8 cellular contexts compared by ENCODE assay signal in genomic region chr19:19776206-19777008, GRCh38. TPM values are rescaled to one million over a fixed set of nuclear protein-coding genes. Genes with fewer than 3 reads are reported as not detected.
DNase-seq lines count a peak whose midpoint lies in the region; TF ChIP-seq lines count a peak whose summit lies in the region.

No MANE protein-coding gene starts in this region.

- no peak for TF ChIP-seq CTCF in HFFc6 (IDR thresholded peaks at IDR 0.05)
- peak; percentile 55 for TF ChIP-seq CTCF in neutrophil (IDR thresholded peaks at IDR 0.05)

- peak overlapping the region; percentile 90 for H3K27ac Mint-ChIP-seq in HFFc6
- H3K27ac Mint-ChIP-seq in activated naive CD4-positive, alpha-beta T cell treated with anti-CD3 and anti-CD28 coated beads, Interleukin-2, amount 10 ng/mL, durations not matched to agents 7 days and 5 days: peak overlapping the region; percentile 90

- CTCF ChIA-PET in activated naive CD4-positive, alpha-beta T cell treated with anti-CD3 and anti-CD28 coated beads, Interleukin-2, amount 10 ng/mL, durations not matched to agents 7 days and 5 days (lab: Charles Lee): interaction anchor here (1.0 kb wide), 1 partner anchor 41 kb away, joined by 4 read pairs; no protein-coding TSS in a partner anchor

- peaks cover 57% of the 10 kb centered on the region for H3K36me3 Mint-ChIP-seq in HFFc6 (ENCODE audit: low read depth)
- peaks cover 42% of the 10 kb centered on the region for H3K36me3 Mint-ChIP-seq in activated naive CD4-positive, alpha-beta T cell treated with anti-CD3 and anti-CD28 coated beads, Interleukin-2, amount 10 ng/mL, durations not matched to agents 7 days and 5 days

- peak overlapping the region; percentile 68 to 89 for H3K4me3 ChIP-seq in neutrophil (ENCODE audit: low read depth in 1 of 2, low read length in 1 of 2)

- H3K9me3 Mint-ChIP-seq in HFFc6: peaks cover 25% of the 10 kb centered on the region
- H3K9me3 Mint-ChIP-seq in activated naive CD4-positive, alpha-beta T cell treated with anti-CD3 and anti-CD28 coated beads, Interleukin-2, amount 10 ng/mL, durations not matched to agents 7 days and 5 days: peaks cover 31% of the 10 kb centered on the region

- H3K27me3 ChIP-seq in neutrophil: no peaks in the 10 kb centered on the region

- DNase-seq in GM04504 (ENCODE audit: low read depth) (peak; percentile 97), HFFc6 (peak; percentile 99), NAMALWA (ENCODE audit: low spot score) (peak; percentile 97), SK-MEL-5 (ENCODE audit: low read depth, low spot score) (peak; percentile 96), germinal center (ENCODE audit: low spot score) (peak; percentile 92), substantia nigra (lab: John Stamatoyannopoulos, UW) (peak; percentile 65 to 100 (median 98))
- DNase-seq in activated naive CD4-positive, alpha-beta T cell treated with anti-CD3 and anti-CD28 coated beads, Interleukin-2, amount 10 ng/mL, durations not matched to agents 7 days and 5 days: peak; percentile 96

- H3K4me1 ChIP-seq in neutrophil (ENCODE audit: control insufficient read depth in 1 of 2, insufficient read depth in 1 of 2, low read depth in 1 of 2, low read length in 1 of 2): peaks cover 16 to 19% of the 10 kb centered on the region in 2 experiments

- H3K27ac ChIP-seq in neutrophil: peak overlapping the region; percentile 61
- H3K27ac ChIP-seq in substantia nigra (ENCODE audit: low read depth, low read length, poor library complexity, severe bottlenecking): peak overlapping the region; percentile 88

- H3K4me3 Mint-ChIP-seq in HFFc6: peak overlapping the region; percentile 99
- peak overlapping the region; percentile 94 for H3K4me3 Mint-ChIP-seq in activated naive CD4-positive, alpha-beta T cell treated with anti-CD3 and anti-CD28 coated beads, Interleukin-2, amount 10 ng/mL, durations not matched to agents 7 days and 5 days

- in situ Hi-C loops in SK-MEL-5 (cut with HindIII; ENCODE audit: low pct_unique_long_range_greater_than_20kb, low sequenced_read_pairs): no loop called here

- H3K4me1 Mint-ChIP-seq in HFFc6 (ENCODE audit: low read depth): peaks cover 19% of the 10 kb centered on the region
- peaks cover 40% of the 10 kb centered on the region for H3K4me1 Mint-ChIP-seq in activated naive CD4-positive, alpha-beta T cell treated with anti-CD3 and anti-CD28 coated beads, Interleukin-2, amount 10 ng/mL, durations not matched to agents 7 days and 5 days

- no peaks in the 10 kb centered on the region for H3K36me3 ChIP-seq in neutrophil

- peaks cover 1% of the 10 kb centered on the region; the same call in 1 of the 2 replicates for H3K27me3 Mint-ChIP-seq in HFFc6 (ENCODE audit: insufficient read depth)
- H3K27me3 Mint-ChIP-seq in activated naive CD4-positive, alpha-beta T cell treated with anti-CD3 and anti-CD28 coated beads, Interleukin-2, amount 10 ng/mL, durations not matched to agents 7 days and 5 days: no peaks in the 10 kb centered on the region

- no peaks in the 10 kb centered on the region for H3K9me3 ChIP-seq in neutrophil

RNA-seq across cellular contexts. Expression of gene ZNF14, which starts 43.5 kb away (rescaled TPM):
- total RNA-seq in HFFc6 (2021; fragmentation: NEBNext Ultra II Directional; extraction: Animal tissue kit (Norgen Biotek cat#: 25700)): 1 to 10 TPM; 2.2 to 3.1 (median 2.8) TPM
- total RNA-seq in SK-MEL-5 (2014; rRNA removed; shearing (Covaris generic)): 4.5 and 5.3 TPM in 2 replicates
- 1.7 TPM in 2 replicates for polyA plus RNA-seq in SK-MEL-5 (2015; cell fraction: cytosol; rRNA removed)
- 0.53 and 1.2 TPM in 2 replicates for polyA plus RNA-seq in SK-MEL-5 (2015; cell fraction: nucleus; rRNA removed)

RNA-seq across cellular contexts. Expression of gene ZNF506, which starts 45.1 kb away (rescaled TPM):
- 1 to 10 TPM in 4 of 6 experiments, under 1 TPM in 2; 0.50 to 5.4 (median 4.5) TPM for total RNA-seq in HFFc6 (2021; fragmentation: NEBNext Ultra II Directional; extraction: Animal tissue kit (Norgen Biotek cat#: 25700))
- 7.7 and 10.5 TPM in 2 replicates for total RNA-seq in SK-MEL-5 (2014; rRNA removed; shearing (Covaris generic))
- 3.1 and 7.8 TPM in 2 replicates for polyA plus RNA-seq in SK-MEL-5 (2015; cell fraction: cytosol; rRNA removed)
- 6.7 and 12.1 TPM in 2 replicates for polyA plus RNA-seq in SK-MEL-5 (2015; cell fraction: nucleus; rRNA removed)

Comparison
In these comparisons a context has a peak if more than half of its experiments do, and no peak if none do; other contexts are left out.
1. Peak in every context shown above with its lines: DNase-seq, H3K4me3 ChIP-seq and H3K27ac ChIP-seq.